ENCODE assay signal across 8 cellular contexts in the genomic region with DNA sequence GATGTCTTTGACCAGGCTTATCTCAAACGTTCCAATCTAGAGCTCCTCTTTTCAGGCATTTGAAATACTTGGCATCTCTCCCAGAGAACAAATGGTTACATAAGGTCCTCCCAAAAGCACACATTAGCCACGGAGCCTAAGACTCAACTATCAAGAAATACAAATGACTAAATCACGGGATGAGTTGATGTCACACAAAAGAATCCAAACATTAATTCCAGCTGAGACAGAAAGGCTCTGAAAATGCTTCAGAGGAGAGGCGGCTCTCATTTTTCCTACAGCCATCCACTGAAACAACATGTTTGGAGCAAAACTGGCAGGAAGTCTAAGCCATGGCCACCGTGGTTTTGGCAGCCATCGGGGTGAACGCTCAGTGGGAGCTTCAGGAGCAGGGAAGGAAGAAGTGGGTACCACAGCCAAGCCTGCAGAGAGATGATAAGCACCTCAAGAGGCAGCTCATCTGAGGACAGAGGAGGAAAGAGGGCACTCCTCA.
DNase-seq lines count a peak whose midpoint lies in the region; ATAC-seq and TF ChIP-seq lines count a peak whose summit lies in the region.

No MANE protein-coding gene starts in this region.

- CTCF ChIA-PET in T-cell (lab: Charles Lee): interaction anchor here (0.5 to 1.6 kb wide), 2 partner anchors 9 to 1602 kb away, joined by 3 to 10 read pairs; no protein-coding TSS in a partner anchor

- H3K27ac Mint-ChIP-seq in T-cell: peak overlapping the region; percentile 13 to 30

- H3K9ac ChIP-seq in rectal smooth muscle tissue (ENCODE audit: low read length): no peak overlapping the region

- no peaks in the 10 kb centered on the region for H3K27me3 ChIP-seq in rectal smooth muscle tissue (ENCODE audit: control insufficient read depth, insufficient read depth, low read length)
- H3K27me3 ChIP-seq in BE2C: no peaks in the 10 kb centered on the region

- H3K4me1 ChIP-seq in rectal smooth muscle tissue (ENCODE audit: control insufficient read depth, insufficient read depth, low read length): peaks cover 34% of the 10 kb centered on the region
- H3K4me1 ChIP-seq in BE2C: peaks cover 6% of the 10 kb centered on the region

- DNase-seq in GDM1 (lab: John Stamatoyannopoulos, UW): peak; percentile 75
- DNase-seq in T-cell: no peak
- peak; percentile 77 for DNase-seq in fibroblast of the conjunctiva (ENCODE audit: low read depth)
- no peak for DNase-seq in BE2C
- DNase-seq in NCI-H187 (lab: John Stamatoyannopoulos, UW): no peak
- DNase-seq in RKO (ENCODE audit: low spot score): no peak
- no peak for DNase-seq in activated effector memory CD4-positive, alpha-beta T cell treated with anti-CD3 and anti-CD28 coated beads, Interleukin-2, amount 50 U/mL, for 16 hours

- H3K27ac ChIP-seq in rectal smooth muscle tissue (ENCODE audit: low read depth, low read length): peak overlapping the region; percentile 78

- H3K4me3 Mint-ChIP-seq in T-cell: no peak overlapping the region

- no peak for ATAC-seq in T-cell (replicated peaks in 1 of 4)

- H3K36me3 ChIP-seq in rectal smooth muscle tissue (ENCODE audit: control insufficient read depth, insufficient read depth, low read length): peaks cover 20% of the 10 kb centered on the region
- H3K36me3 ChIP-seq in BE2C: peaks cover 52% of the 10 kb centered on the region

- H3K9me3 Mint-ChIP-seq in T-cell: no peaks in the 10 kb centered on the region

- H3K36me3 Mint-ChIP-seq in T-cell: peaks cover 60% of the 10 kb centered on the region

- H3K27me3 Mint-ChIP-seq in T-cell: no peaks in the 10 kb centered on the region

- H3K4me1 Mint-ChIP-seq in T-cell: peaks cover 18 to 28% (median 27%) of the 10 kb centered on the region in 3 donors

- H3K4me3 ChIP-seq in rectal smooth muscle tissue (ENCODE audit: low read length): no peak overlapping the region
- no peak overlapping the region for H3K4me3 ChIP-seq in BE2C (ENCODE audit: low read depth, low read length)

- no peak for TF ChIP-seq CTCF in BE2C (IDR thresholded peaks at IDR 0.05; ENCODE audit: low read depth, low read length)

- POLR2A ChIA-PET in T-cell (lab: Charles Lee): no interaction called here

- no peaks in the 10 kb centered on the region for H3K9me3 ChIP-seq in BE2C

Comparison
In these comparisons a context has a peak if more than half of its experiments do, and no peak if none do; other contexts are left out.
1. DNase-seq: peak in GDM1 (single experiment) and fibroblast of the conjunctiva (single experiment); none in T-cell (0 of 34), BE2C (single experiment), NCI-H187 (0 of 2), RKO (single experiment) and activated effector memory CD4-positive, alpha-beta T cell treated with anti-CD3 and anti-CD28 coated beads, Interleukin-2, amount 50 U/mL, for 16 hours (single experiment).